In genomic region chr9:136225748-136226679, GRCh38 we compare ENCODE assay signal across 8 cellular contexts. TPM values are rescaled to one million over a fixed set of nuclear protein-coding genes. Genes with fewer than 3 reads are reported as not detected.
DNase-seq lines count a peak whose midpoint lies in the region; ATAC-seq, FAIRE-seq and TF ChIP-seq lines count a peak whose summit lies in the region.

No MANE protein-coding gene starts in this region.

- DNase-seq in COR-L47 (lab: John Stamatoyannopoulos, UW) (peak; percentile 47), GM19240 (ENCODE audit: insufficient read length, low spot score) (peak; percentile 95), RCC 7860 (ENCODE audit: low spot score) (peak; percentile 32), heart left ventricle (peak in 3 of 5 donors; percentile 35 to 46 (median 46)), spleen (peak; percentile 91), T1000 (lab: John Stamatoyannopoulos, UW) (no peak)
- peak; percentile 88 for DNase-seq in activated effector memory CD4-positive, alpha-beta T cell treated with anti-CD3 and anti-CD28 coated beads, Interleukin-2, amount 50 U/mL, for 16 hours

- intact Hi-C loops in heart left ventricle (cut with DNase I), result loop anchor here in 1 of 10 donors (5.0 kb wide), 1 partner anchor 84 kb away; no protein-coding TSS in a partner anchor
- intact Hi-C loops in spleen (cut with DNase I; ENCODE audit: low total_unique reads), result no loop called here

- no peaks in the 10 kb centered on the region for H3K9me3 ChIP-seq in heart left ventricle
- H3K9me3 ChIP-seq in spleen, result no peaks in the 10 kb centered on the region

- H3K4me3 ChIP-seq in heart left ventricle (no peak overlapping the region), spleen (peak overlapping the region in 1 of 8 donors; percentile 46)

- ATAC-seq in HG03439 (IDR thresholded peaks at IDR 0.05; ENCODE audit: unreplicated experiment) (peak; percentile 49), heart left ventricle (peak in 3 of 4 donors; percentile 72 to 77 (median 76))

- no peak for FAIRE-seq in RCC 7860 (lab: Jason Lieb, UNC)

- H3K27me3 ChIP-seq in heart left ventricle (no peaks in the 10 kb centered on the region), spleen (replicated peaks in 1 of 7) (no peaks in the 10 kb centered on the region)

- H3K36me3 ChIP-seq in heart left ventricle, result peaks cover 0 to 39% (median 27%) of the 10 kb centered on the region in 9 donors
- H3K36me3 ChIP-seq in spleen, result peaks cover 0 to 71% (median 33%) of the 10 kb centered on the region in 6 donors

- H3K4me1 ChIP-seq in heart left ventricle (no peaks in the 10 kb centered on the region), spleen (peaks cover 0 to 85% (median 36%) of the 10 kb centered on the region in 6 donors)

- 81 to 82% (median 82%) methylated on average over 27 to 30 of the region's 30 CpGs for WGBS in heart left ventricle, 4 donors
- 63 to 73% (median 66%) methylated on average over 27 to 30 of the region's 30 CpGs for WGBS in spleen, 5 donors

- TF ChIP-seq POLR2A in heart left ventricle (IDR thresholded peaks at IDR 0.05) (no peak), spleen (IDR thresholded peaks at IDR 0.05) (no peak)

- TF ChIP-seq CTCF in heart left ventricle (IDR thresholded peaks at IDR 0.05) (peak; percentile 56 to 77 (median 72)), spleen (IDR thresholded peaks at IDR 0.05 in 8 of 11, conservative IDR thresholded peaks at IDR 0.05 in 3 of 11) (peak; percentile 57 to 89 (median 78))

- H3K27ac ChIP-seq in heart left ventricle, result peak overlapping the region in 1 of 12 donors; percentile 42
- H3K27ac ChIP-seq in spleen, result peak overlapping the region; percentile 44 to 94 (median 80)

RNA-seq across cellular contexts. Expression of gene QSOX2, which starts 19.6 kb away (rescaled TPM):
- total RNA-seq in heart left ventricle (1 to 10 TPM; 4.8 to 7.8 (median 5.9) TPM), spleen (10 to 100 TPM; 13.2 to 20.3 (median 19.2) TPM)
- polyA plus RNA-seq in heart left ventricle (1 to 10 TPM; 4.3 to 9.9 TPM), spleen (10 to 100 TPM; 12.3 to 15.3 (median 14.2) TPM)

RNA-seq across cellular contexts. Expression of gene LHX3, which starts 21.1 kb away (rescaled TPM):
- total RNA-seq in heart left ventricle (not detected), spleen (not detected)
- polyA plus RNA-seq in heart left ventricle (not detected), spleen (not detected)
